19 cellular contexts compared by ENCODE assay signal in genomic region chr7:47080816-47081215, GRCh38.
A peak's percentile ranks its signal among the peaks of the same experiment; 100 is the strongest.
DNase-seq lines count a peak whose midpoint lies in the region; ATAC-seq and TF ChIP-seq lines count a peak whose summit lies in the region.
"Had no signal": no experiment of that assay in that cellular context is flagged by ENCODE, and none has a peak within 500 bp of the region (broad histone marks: within the 10 kb centered on the region; RNA-seq: fewer than 3 reads in every experiment).

No MANE protein-coding gene starts in this region.

- peaks cover 28% of the 10 kb centered on the region for H3K4me1 ChIP-seq in SJCRH30
- H3K4me1 ChIP-seq in right cardiac atrium (ENCODE audit: control insufficient read depth, insufficient read depth, low read length), result no peaks in the 10 kb centered on the region
- H3K4me1 ChIP-seq in vagina, result no peaks in the 10 kb centered on the region

- 65% methylated on average over 3 of the region's 3 CpGs for WGBS in right cardiac atrium

- H3K27ac Mint-ChIP-seq in activated T-cell treated with anti-CD3 and anti-CD28 coated beads, Interleukin-2, amount 50 U/mL, for 72 hours, result no peak overlapping the region
- H3K27ac Mint-ChIP-seq in activated naive CD4-positive, alpha-beta T cell treated with anti-CD3 and anti-CD28 coated beads for 36 hours, result no peak overlapping the region

- no peaks in the 10 kb centered on the region for H3K36me3 ChIP-seq in SJCRH30
- no peaks in the 10 kb centered on the region for H3K36me3 ChIP-seq in vagina
- H3K36me3 ChIP-seq: thyroid gland had no signal

- H3K27me3 ChIP-seq in SJCRH30 (no peaks in the 10 kb centered on the region), right cardiac atrium (ENCODE audit: control insufficient read depth, insufficient read depth) (no peaks in the 10 kb centered on the region), vagina (no peaks in the 10 kb centered on the region)
- H3K27me3 ChIP-seq: thyroid gland had no signal

- CTCF ChIA-PET in activated naive CD4-positive, alpha-beta T cell treated with anti-CD3 and anti-CD28 coated beads for 36 hours (lab: Charles Lee), result no interaction called here

- H3K9me3 ChIP-seq in SJCRH30 (replicated peaks), result peaks cover 5% of the 10 kb centered on the region; the same call in 1 of the 2 replicates
- no peaks in the 10 kb centered on the region for H3K9me3 ChIP-seq in right cardiac atrium (ENCODE audit: control insufficient read depth, low read length)
- no peaks in the 10 kb centered on the region for H3K9me3 ChIP-seq in vagina
- H3K9me3 ChIP-seq: thyroid gland had no signal

- no peak for TF ChIP-seq CTCF in vagina (IDR thresholded peaks at IDR 0.05)

- no peaks in the 10 kb centered on the region for H3K36me3 Mint-ChIP-seq in activated T-cell treated with anti-CD3 and anti-CD28 coated beads, Interleukin-2, amount 50 U/mL, for 72 hours (ENCODE audit: insufficient read depth in 2 of 2)
- no peaks in the 10 kb centered on the region for H3K36me3 Mint-ChIP-seq in activated naive CD4-positive, alpha-beta T cell treated with anti-CD3 and anti-CD28 coated beads for 36 hours (ENCODE audit: low read depth)

- H3K4me3 ChIP-seq in SJCRH30 (no peak overlapping the region), right cardiac atrium (ENCODE audit: low read length) (no peak overlapping the region), vagina (no peak overlapping the region)
- H3K4me3 ChIP-seq: thyroid gland had no signal

- no peaks in the 10 kb centered on the region for H3K27me3 Mint-ChIP-seq in activated T-cell treated with anti-CD3 and anti-CD28 coated beads, Interleukin-2, amount 50 U/mL, for 72 hours (ENCODE audit: low read depth)
- H3K27me3 Mint-ChIP-seq in activated naive CD4-positive, alpha-beta T cell treated with anti-CD3 and anti-CD28 coated beads for 36 hours (ENCODE audit: low read depth), result no peaks in the 10 kb centered on the region

- intact Hi-C loops in right cardiac atrium (cut with DNase I) (loop anchor here in 2 of 4 donors (10.0 kb wide), 3 partner anchors 316 to 1156 kb away; partner anchors contain the start of gene IGFBP3 (in 1 of the 2)), vagina (cut with DNase I) (no loop called here)
- intact Hi-C loops in activated naive CD4-positive, alpha-beta T cell treated with anti-CD3 and anti-CD28 coated beads for 36 hours (cut with micrococcal nuclease), result loop anchor here (10.0 kb wide), 1 partner anchor 726 kb away; no protein-coding TSS in a partner anchor

- ATAC-seq in right cardiac atrium, result peak; percentile 31 to 66
- no peak for ATAC-seq in activated T-cell treated with anti-CD3 and anti-CD28 coated beads, Interleukin-2, amount 50 U/mL, for 72 hours (replicated peaks in 1 of 2)
- no peak for ATAC-seq in GM19023 (IDR thresholded peaks at IDR 0.05; ENCODE audit: unreplicated experiment)
- ATAC-seq: SK-N-SH treated with all-trans-retinoic acid at 6 μM for 48 hours had no signal

- H3K27ac ChIP-seq in SJCRH30 (peak overlapping the region; percentile 10; the same call in 1 of the 2 replicates), right cardiac atrium (ENCODE audit: low read length) (no peak overlapping the region), vagina (peak overlapping the region; percentile 14)
- H3K27ac ChIP-seq: KMS-11, thyroid gland had no signal

- H3K4me3 Mint-ChIP-seq in activated T-cell treated with anti-CD3 and anti-CD28 coated beads, Interleukin-2, amount 50 U/mL, for 72 hours, result no peak overlapping the region
- no peak overlapping the region for H3K4me3 Mint-ChIP-seq in activated naive CD4-positive, alpha-beta T cell treated with anti-CD3 and anti-CD28 coated beads for 36 hours

- DNase-seq in NCI-H82 (lab: John Stamatoyannopoulos, UW), result peak; percentile 37
- DNase-seq in NCI-H82 treated with DMSO at 0.1 percent for 48 hours (lab: John Stamatoyannopoulos, UW; ENCODE audit: unreplicated experiment), result no peak
- DNase-seq in SJCRH30, result peak; percentile 71 to 82
- DNase-seq in right cardiac atrium, result peak in 1 of 3 donors; percentile 37
- no peak for DNase-seq in vagina (ENCODE audit: extremely low spot score in 2 of 2)
- DNase-seq in activated T-cell treated with anti-CD3 and anti-CD28 coated beads, Interleukin-2, amount 50 U/mL, for 72 hours, result no peak
- no peak for DNase-seq in activated naive CD4-positive, alpha-beta T cell treated with anti-CD3 and anti-CD28 coated beads for 36 hours
- DNase-seq: activated gamma-delta T cell treated with Interleukin-2 at 50 U/mL for 16 hours; amniotic stem cell; effector memory CD4-positive, alpha-beta T cell; hypothalamus; NCI-H1105 treated with DMSO at 0.1 percent for 48 hours; NCI-H2171; stimulated activated naive CD4-positive, alpha-beta T cell; T1000; thyroid gland had no signal

- H3K9me3 Mint-ChIP-seq in activated T-cell treated with anti-CD3 and anti-CD28 coated beads, Interleukin-2, amount 50 U/mL, for 72 hours, result peaks cover 0 to 2% of the 10 kb centered on the region in 2 donors
- H3K9me3 Mint-ChIP-seq in activated naive CD4-positive, alpha-beta T cell treated with anti-CD3 and anti-CD28 coated beads for 36 hours, result no peaks in the 10 kb centered on the region

- no peak for TF ChIP-seq POLR2A in vagina (IDR thresholded peaks at IDR 0.05)

- no peaks in the 10 kb centered on the region for H3K4me1 Mint-ChIP-seq in activated T-cell treated with anti-CD3 and anti-CD28 coated beads, Interleukin-2, amount 50 U/mL, for 72 hours (ENCODE audit: low read depth)
- H3K4me1 Mint-ChIP-seq in activated naive CD4-positive, alpha-beta T cell treated with anti-CD3 and anti-CD28 coated beads for 36 hours (ENCODE audit: low read depth), result no peaks in the 10 kb centered on the region

Comparison
In these comparisons a context has a peak if more than half of its experiments do, and no peak if none do; other contexts are left out.
1. DNase-seq: peak in NCI-H82 (single experiment) and SJCRH30 (2 of 2); none in NCI-H82 treated with DMSO at 0.1 percent for 48 hours (single experiment), vagina (0 of 2), activated T-cell treated with anti-CD3 and anti-CD28 coated beads, Interleukin-2, amount 50 U/mL, for 72 hours (0 of 2) and activated naive CD4-positive, alpha-beta T cell treated with anti-CD3 and anti-CD28 coated beads for 36 hours (single experiment).
2. ATAC-seq: peak in right cardiac atrium (2 of 2); none in activated T-cell treated with anti-CD3 and anti-CD28 coated beads, Interleukin-2, amount 50 U/mL, for 72 hours (0 of 2) and GM19023 (single experiment).